In genomic region chr14:33230016-33230415, GRCh38 we compare ENCODE assay signal across 1 cellular context.
TF ChIP-seq lines count a peak whose summit lies in the region.

No MANE protein-coding gene starts in this region.

TF ChIP-seq in SK-N-SH treated with all-trans-retinoic acid at 6 μM for 48 hours, 23 proteins besides CTCF, POLR2A, EP300 and RAD21 (continued from another document):
- TF ChIP-seq TSHZ2 (CRISPR knock-in tag; IDR thresholded peaks at IDR 0.05) (no peak), CREB5 (CRISPR knock-in tag; IDR thresholded peaks at IDR 0.05; ENCODE audit: low read depth) (no peak), ZNF8 (CRISPR knock-in tag; IDR thresholded peaks at IDR 0.05) (no peak), POU6F1 (CRISPR knock-in tag; IDR thresholded peaks at IDR 0.05; ENCODE audit: borderline replicate concordance, low read depth) (no peak), SNAI2 (CRISPR knock-in tag; IDR thresholded peaks at IDR 0.05) (no peak), ISL1 (CRISPR knock-in tag; IDR thresholded peaks at IDR 0.05) (no peak)
